Comparison of ENCODE assay signal across 1 cellular context in the genomic region with DNA sequence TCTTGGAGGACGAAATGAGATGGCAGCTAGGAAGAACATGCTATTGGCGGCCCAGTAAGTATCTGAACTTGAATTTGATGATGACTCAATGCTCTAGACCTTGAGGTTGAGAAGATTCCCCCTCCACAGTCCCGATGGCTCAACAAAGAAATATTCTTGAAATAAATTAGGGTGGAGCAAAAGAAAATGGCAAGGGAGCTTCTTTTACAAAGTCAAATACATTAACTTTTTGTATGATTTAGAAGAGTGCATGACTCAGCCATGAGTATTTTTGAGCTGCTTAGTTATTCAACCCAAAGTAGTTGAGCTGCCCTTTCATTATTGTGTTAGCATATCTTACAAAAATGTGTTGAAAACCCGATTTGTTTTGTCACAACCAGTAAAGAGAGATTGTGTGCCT.
TF ChIP-seq lines count a peak whose summit lies in the region.

No MANE protein-coding gene starts in this region.

TF ChIP-seq in IMR-90, 13 proteins besides CTCF, POLR2A, EP300 and RAD21:
- TF ChIP-seq, protein P1, sequence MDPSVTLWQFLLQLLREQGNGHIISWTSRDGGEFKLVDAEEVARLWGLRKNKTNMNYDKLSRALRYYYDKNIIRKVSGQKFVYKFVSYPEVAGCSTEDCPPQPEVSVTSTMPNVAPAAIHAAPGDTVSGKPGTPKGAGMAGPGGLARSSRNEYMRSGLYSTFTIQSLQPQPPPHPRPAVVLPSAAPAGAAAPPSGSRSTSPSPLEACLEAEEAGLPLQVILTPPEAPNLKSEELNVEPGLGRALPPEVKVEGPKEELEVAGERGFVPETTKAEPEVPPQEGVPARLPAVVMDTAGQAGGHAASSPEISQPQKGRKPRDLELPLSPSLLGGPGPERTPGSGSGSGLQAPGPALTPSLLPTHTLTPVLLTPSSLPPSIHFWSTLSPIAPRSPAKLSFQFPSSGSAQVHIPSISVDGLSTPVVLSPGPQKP (IDR thresholded peaks at IDR 0.05; ENCODE audit: borderline replicate concordance, low read depth, low read length) = no peak
- TF ChIP-seq MAZ (IDR thresholded peaks at IDR 0.05; ENCODE audit: borderline replicate concordance, low read depth, low read length) = no peak
- TF ChIP-seq MXI1 (IDR thresholded peaks at IDR 0.05; ENCODE audit: borderline replicate concordance, low read depth, low read length) = no peak
- TF ChIP-seq SMC3 (IDR thresholded peaks at IDR 0.05; ENCODE audit: low read depth, low read length) = no peak
- no peak for TF ChIP-seq NFE2L2 (IDR thresholded peaks at IDR 0.05; ENCODE audit: low read depth, low read length)
- no peak for TF ChIP-seq CHD1 (IDR thresholded peaks at IDR 0.05; ENCODE audit: low read depth, low read length)
- no peak for TF ChIP-seq BHLHE40 (IDR thresholded peaks at IDR 0.05; ENCODE audit: low read depth, low read length)
- TF ChIP-seq, protein P2, sequence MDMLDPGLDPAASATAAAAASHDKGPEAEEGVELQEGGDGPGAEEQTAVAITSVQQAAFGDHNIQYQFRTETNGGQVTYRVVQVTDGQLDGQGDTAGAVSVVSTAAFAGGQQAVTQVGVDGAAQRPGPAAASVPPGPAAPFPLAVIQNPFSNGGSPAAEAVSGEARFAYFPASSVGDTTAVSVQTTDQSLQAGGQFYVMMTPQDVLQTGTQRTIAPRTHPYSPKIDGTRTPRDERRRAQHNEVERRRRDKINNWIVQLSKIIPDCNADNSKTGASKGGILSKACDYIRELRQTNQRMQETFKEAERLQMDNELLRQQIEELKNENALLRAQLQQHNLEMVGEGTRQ (IDR thresholded peaks at IDR 0.05; ENCODE audit: low read depth, low read length) = no peak
- no peak for TF ChIP-seq RFX5 (IDR thresholded peaks at IDR 0.05; ENCODE audit: low read depth, low read length)
- no peak for TF ChIP-seq CEBPB (IDR thresholded peaks at IDR 0.05; ENCODE audit: low read depth, low read length)
- no peak for TF ChIP-seq MAFK (IDR thresholded peaks at IDR 0.05; ENCODE audit: low read depth, low read length)
- no peak for TF ChIP-seq FOS (IDR thresholded peaks at IDR 0.05; ENCODE audit: low read depth, low read length)
